ENCODE assay signal across 1 cellular context in the genomic region with DNA sequence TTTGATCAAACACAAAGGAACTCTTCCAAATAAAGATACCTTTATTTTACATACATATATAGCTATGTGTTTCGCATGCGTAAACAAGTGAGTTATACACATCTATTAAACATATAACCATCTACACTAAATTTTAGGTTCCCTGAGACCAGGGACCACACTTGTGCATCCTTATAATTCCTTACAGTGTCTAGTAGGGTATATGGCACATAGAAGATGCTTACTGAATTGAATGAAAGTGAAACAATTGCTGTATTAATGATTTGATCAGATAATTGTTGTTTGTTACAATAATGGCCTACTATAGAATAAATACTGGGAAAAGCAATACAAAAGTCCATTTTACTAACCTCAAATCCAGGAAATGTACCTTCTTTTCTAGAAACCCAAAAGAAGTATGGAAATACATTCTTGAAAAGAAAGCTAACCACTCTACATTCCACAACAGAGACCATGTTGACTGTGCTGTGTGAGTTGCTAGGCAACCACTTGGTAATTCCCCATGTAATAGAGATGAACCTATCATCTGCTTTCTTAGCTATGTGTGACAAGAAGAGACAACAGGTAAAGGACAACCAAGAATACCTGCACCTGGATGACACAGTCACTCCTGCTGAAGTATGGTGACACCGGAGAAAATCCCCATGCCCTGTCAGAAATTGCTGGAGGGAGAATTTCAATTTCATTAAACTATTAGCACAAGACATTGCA.
A peak's percentile ranks its signal among the peaks of the same experiment; 100 is the strongest.
TF ChIP-seq lines count a peak whose summit lies in the region.

No MANE protein-coding gene starts in this region.

TF ChIP-seq in K562, 482 proteins besides CTCF, POLR2A, EP300 and RAD21:
- TF ChIP-seq RFX1 (IDR thresholded peaks at IDR 0.05), result peak; percentile 78
- TF ChIP-seq HDAC3 (IDR thresholded peaks at IDR 0.05; ENCODE audit: borderline replicate concordance, partially characterized antibody), result no peak
- TF ChIP-seq, protein P1, sequence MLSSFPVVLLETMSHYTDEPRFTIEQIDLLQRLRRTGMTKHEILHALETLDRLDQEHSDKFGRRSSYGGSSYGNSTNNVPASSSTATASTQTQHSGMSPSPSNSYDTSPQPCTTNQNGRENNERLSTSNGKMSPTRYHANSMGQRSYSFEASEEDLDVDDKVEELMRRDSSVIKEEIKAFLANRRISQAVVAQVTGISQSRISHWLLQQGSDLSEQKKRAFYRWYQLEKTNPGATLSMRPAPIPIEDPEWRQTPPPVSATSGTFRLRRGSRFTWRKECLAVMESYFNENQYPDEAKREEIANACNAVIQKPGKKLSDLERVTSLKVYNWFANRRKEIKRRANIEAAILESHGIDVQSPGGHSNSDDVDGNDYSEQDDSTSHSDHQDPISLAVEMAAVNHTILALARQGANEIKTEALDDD (IDR thresholded peaks at IDR 0.05), result no peak
